In genomic region chr3:61927332-61927731, GRCh38 we compare ENCODE assay signal across 9 cellular contexts.
A peak's percentile ranks its signal among the peaks of the same experiment; 100 is the strongest.
DNase-seq lines count a peak whose midpoint lies in the region; ATAC-seq, FAIRE-seq and TF ChIP-seq lines count a peak whose summit lies in the region.
"Had no signal": no experiment of that assay in that cellular context is flagged by ENCODE, and none has a peak within 500 bp of the region (broad histone marks: within the 10 kb centered on the region; RNA-seq: fewer than 3 reads in every experiment).

No MANE protein-coding gene starts in this region.

- no peaks in the 10 kb centered on the region; the same call in 1 of the 2 replicates for H4K20me1 ChIP-seq in HepG2 (ENCODE audit: insufficient read depth, low read length)

- H3K79me2 ChIP-seq in HepG2 (ENCODE audit: insufficient read depth, low read length): no peaks in the 10 kb centered on the region

- H3K9me3 ChIP-seq in liver (ENCODE audit: control insufficient read depth in 4 of 4, low read length in 3 of 4) (no peaks in the 10 kb centered on the region), HepG2 (ENCODE audit: low read length) (no peaks in the 10 kb centered on the region)

- H3K27ac ChIP-seq in liver (ENCODE audit: low read depth in 1 of 2, low read length in 2 of 2) (peak overlapping the region in 1 of 2 donors; percentile 3), HepG2 (ENCODE audit: extremely low read length, insufficient read depth, low read length) (no peak overlapping the region)

- intact Hi-C loops in HepG2 (cut with micrococcal nuclease; ENCODE audit: unreplicated experiment): no loop called here

- H3K27ac Mint-ChIP-seq in nephron progenitor cell: peak overlapping the region; percentile 70
- H3K27ac Mint-ChIP-seq in stimulated activated memory B cell treated with anti-CD40 and anti-IgM and Interleukin-4, amounts not matched to agents 10 μg/mL and 1 μg/mL and 100 μg/mL, for 72 hours: no peak overlapping the region

- H3K9me3 Mint-ChIP-seq in nephron progenitor cell: no peaks in the 10 kb centered on the region
- no peaks in the 10 kb centered on the region for H3K9me3 Mint-ChIP-seq in stimulated activated memory B cell treated with anti-CD40 and anti-IgM and Interleukin-4, amounts not matched to agents 10 μg/mL and 1 μg/mL and 100 μg/mL, for 72 hours

- no peak overlapping the region for H3K4me3 Mint-ChIP-seq in nephron progenitor cell
- no peak overlapping the region for H3K4me3 Mint-ChIP-seq in stimulated activated memory B cell treated with anti-CD40 and anti-IgM and Interleukin-4, amounts not matched to agents 10 μg/mL and 1 μg/mL and 100 μg/mL, for 72 hours

- H3K36me3 ChIP-seq in liver (ENCODE audit: control insufficient read depth in 4 of 4, insufficient read depth in 3 of 4, low read depth in 1 of 4, low read length in 3 of 4) (no peaks in the 10 kb centered on the region), HepG2 (replicated peaks in 1 of 2; ENCODE audit: control insufficient read depth in 1 of 2, insufficient read depth in 2 of 2, low read length in 2 of 2) (no peaks in the 10 kb centered on the region)

- H3K9ac ChIP-seq in liver (ENCODE audit: low read depth in 1 of 2, low read length in 2 of 2): no peak overlapping the region
- no peak overlapping the region for H3K9ac ChIP-seq in HepG2 (ENCODE audit: insufficient read depth, low read depth, low read length)

- H3K4me2 ChIP-seq in HepG2 (ENCODE audit: low read depth, low read length): no peak overlapping the region

- TF ChIP-seq EP300 in HepG2 (IDR thresholded peaks at IDR 0.05; ENCODE audit: low read depth in 2 of 2, low read length in 2 of 2) (no peak), HepG2 (CRISPR knock-in tag; IDR thresholded peaks at IDR 0.05; ENCODE audit: borderline replicate concordance) (no peak)

- H2AFZ ChIP-seq in HepG2 (ENCODE audit: low read length): no peak overlapping the region

- TF ChIP-seq CTCF in liver (IDR thresholded peaks at IDR 0.05; ENCODE audit: low read depth, low read length, missing input control) (no peak), HepG2 (CRISPR knock-in tag; IDR thresholded peaks at IDR 0.05) (no peak), fibroblast of the aortic adventitia (IDR thresholded peaks at IDR 0.05; ENCODE audit: insufficient read depth, low read length) (no peak), nephron progenitor cell (IDR thresholded peaks at IDR 0.05) (no peak)

- H3K4me3 ChIP-seq in liver (ENCODE audit: low read depth in 1 of 3, low read length in 3 of 3): no peak overlapping the region
- no peak overlapping the region for H3K4me3 ChIP-seq in HepG2 (replicated peaks in 1 of 3; ENCODE audit: insufficient read depth in 1 of 3, low read depth in 2 of 3, low read length in 3 of 3)
- H3K4me3 ChIP-seq in fibroblast of the aortic adventitia (ENCODE audit: low read depth, low read length): no peak overlapping the region

- WGBS in liver: 71% methylated on average over 3 of the region's 3 CpGs
- 100% methylated on average over 1 of the region's 3 CpGs for WGBS in HepG2 (ENCODE audit: low lambda C conversion rate)

- no TSS peak for BruUV-seq in HepG2 (replicated peaks; lab: Mats Ljungman, UMichigan)

- DNase-seq in HepG2 (ENCODE audit: low spot score) (no peak), fibroblast of the aortic adventitia (ENCODE audit: low read depth) (peak; percentile 93), nephron progenitor cell (no peak), NCI-H526 (lab: John Stamatoyannopoulos, UW) (no peak), NCI-H1048 (lab: John Stamatoyannopoulos, UW) (no peak)
- no peak for DNase-seq in central memory CD4-positive, alpha-beta T cell
- DNase-seq: 8988T had no signal

- CTCF ChIA-PET in HepG2 (lab: Yijun Ruan, JAX; ENCODE audit: low intra/inter-chr PET ratio, low total read pairs): no interaction called here

- H3K4me1 ChIP-seq in liver (ENCODE audit: control insufficient read depth in 4 of 4, insufficient read depth in 4 of 4, low read length in 3 of 4): peaks cover 1 to 10% (median 8%) of the 10 kb centered on the region in 4 donors
- H3K4me1 ChIP-seq in HepG2 (ENCODE audit: insufficient read depth, low read length): no peaks in the 10 kb centered on the region

- H3K27me3 Mint-ChIP-seq in nephron progenitor cell (ENCODE audit: low read depth, poor library complexity): no peaks in the 10 kb centered on the region
- H3K27me3 Mint-ChIP-seq in stimulated activated memory B cell treated with anti-CD40 and anti-IgM and Interleukin-4, amounts not matched to agents 10 μg/mL and 1 μg/mL and 100 μg/mL, for 72 hours: no peaks in the 10 kb centered on the region

- POLR2A ChIA-PET in HepG2 (lab: Yijun Ruan, JAX): no interaction called here

- peaks cover 8% of the 10 kb centered on the region for H3K36me3 Mint-ChIP-seq in nephron progenitor cell (ENCODE audit: low read depth)
- H3K36me3 Mint-ChIP-seq in stimulated activated memory B cell treated with anti-CD40 and anti-IgM and Interleukin-4, amounts not matched to agents 10 μg/mL and 1 μg/mL and 100 μg/mL, for 72 hours: no peaks in the 10 kb centered on the region

- TF ChIP-seq RAD21 in liver (IDR thresholded peaks at IDR 0.05) (peak in 1 of 2 donors; percentile 20), HepG2 (CRISPR knock-in tag; IDR thresholded peaks at IDR 0.05) (no peak)

- H3K4me1 Mint-ChIP-seq in nephron progenitor cell: peaks cover 68% of the 10 kb centered on the region
- no peaks in the 10 kb centered on the region for H3K4me1 Mint-ChIP-seq in stimulated activated memory B cell treated with anti-CD40 and anti-IgM and Interleukin-4, amounts not matched to agents 10 μg/mL and 1 μg/mL and 100 μg/mL, for 72 hours

- in situ Hi-C loops in HepG2 (cut with HindIII; ENCODE audit: extremely low pct_ligation_motif_present, low pct_unique_long_range_greater_than_20kb): no loop called here

- no peak for ATAC-seq in HepG2
- no peak for ATAC-seq in stimulated activated memory B cell treated with anti-CD40 and anti-IgM and Interleukin-4, amounts not matched to agents 10 μg/mL and 1 μg/mL and 100 μg/mL, for 72 hours

- H3K27me3 ChIP-seq in liver (ENCODE audit: control insufficient read depth in 4 of 4, insufficient read depth in 4 of 4, low read length in 3 of 4) (no peaks in the 10 kb centered on the region), HepG2 (ENCODE audit: control insufficient read depth in 1 of 2, insufficient read depth in 2 of 2, low read length in 2 of 2) (no peaks in the 10 kb centered on the region)

- no peak for FAIRE-seq in HepG2 (lab: Jason Lieb, UNC)

- TF ChIP-seq POLR2A in HepG2 (IDR thresholded peaks at IDR 0.05; ENCODE audit: insufficient read depth in 1 of 2, low read depth in 2 of 2, low read length in 2 of 2): no peak

TF ChIP-seq in liver, 16 proteins besides CTCF, POLR2A, EP300 and RAD21:
- TF ChIP-seq NR2F2 (IDR thresholded peaks at IDR 0.05): peak; percentile 39
- TF ChIP-seq MAX (IDR thresholded peaks at IDR 0.05): no peak

TF ChIP-seq in HepG2, 621 proteins besides CTCF, POLR2A, EP300 and RAD21:
- no peak for TF ChIP-seq MYC (CRISPR knock-in tag; IDR thresholded peaks at IDR 0.05; ENCODE audit: borderline replicate concordance)
- TF ChIP-seq ATAD3A (CRISPR knock-in tag; IDR thresholded peaks at IDR 0.05): no peak
